Comparison of ENCODE assay signal across 8 cellular contexts in the genomic region with DNA sequence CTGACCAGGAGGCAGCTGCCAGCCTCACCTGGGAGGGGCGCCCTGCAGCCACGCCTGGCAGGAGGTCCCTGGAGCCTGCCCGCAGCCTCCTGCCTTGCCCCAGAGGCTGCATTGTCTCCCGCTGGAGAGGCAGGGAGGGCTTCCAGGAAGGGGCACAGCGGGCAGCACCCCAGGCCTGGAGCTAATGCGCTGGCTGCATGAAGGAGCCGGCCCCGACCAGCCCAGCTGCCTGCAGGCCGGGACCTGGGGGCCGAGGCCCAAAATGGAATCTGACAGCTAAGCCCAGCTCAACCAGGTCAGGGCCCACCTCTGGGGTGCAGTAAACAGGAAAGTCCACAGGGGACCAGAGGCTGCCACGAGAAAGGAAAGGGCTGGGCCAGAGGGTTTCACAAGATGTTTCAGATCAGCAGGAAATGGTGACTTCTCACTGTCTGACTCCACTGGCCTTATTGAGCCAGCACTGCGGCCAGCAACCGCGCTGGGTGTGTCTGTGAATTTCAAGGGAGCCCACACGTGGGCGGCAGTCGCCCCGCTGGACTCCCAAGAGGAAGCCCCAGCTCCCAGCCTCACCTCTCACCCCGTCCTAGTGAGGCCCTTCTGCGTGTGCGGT. TPM values are rescaled to one million over a fixed set of nuclear protein-coding genes. Genes with fewer than 3 reads are reported as not detected.
DNase-seq lines count a peak whose midpoint lies in the region; ATAC-seq and TF ChIP-seq lines count a peak whose summit lies in the region.

No MANE protein-coding gene starts in this region.

- H3K79me2 ChIP-seq in fibroblast of lung (ENCODE audit: control insufficient read depth, insufficient read depth, low read length) (no peaks in the 10 kb centered on the region), PC-3 (ENCODE audit: low read length) (no peaks in the 10 kb centered on the region)

- CTCF ChIA-PET in PC-3 (lab: Charles Lee) = no interaction called here

- H3K4me2 ChIP-seq in fibroblast of lung (ENCODE audit: extremely low read depth, insufficient read depth, low read length) (no peak overlapping the region), PC-3 (ENCODE audit: low read length) (no peak overlapping the region)

- no peaks in the 10 kb centered on the region for H3K9me2 ChIP-seq in PC-3 (replicated peaks; ENCODE audit: low read length)

- BruUV-seq in PC-3 (replicated peaks; lab: Mats Ljungman, UMichigan) = no TSS peak

- no peaks in the 10 kb centered on the region for H3K27me3 ChIP-seq in fibroblast of lung (ENCODE audit: control insufficient read depth, insufficient read depth, low read length)
- no peaks in the 10 kb centered on the region for H3K27me3 ChIP-seq in rectal smooth muscle tissue (ENCODE audit: control insufficient read depth, insufficient read depth, low read length)
- no peaks in the 10 kb centered on the region for H3K27me3 ChIP-seq in PC-3 (ENCODE audit: low read length)

- POLR2A ChIA-PET in PC-3 (lab: Charles Lee; ENCODE audit: unreplicated experiment) = no interaction called here

- H3K4me3 ChIP-seq in fibroblast of lung (replicated peaks in 1 of 4; ENCODE audit: control extremely low read depth in 1 of 4, insufficient read depth in 1 of 4, low read depth in 3 of 4, low read length in 4 of 4) (no peak overlapping the region), rectal smooth muscle tissue (ENCODE audit: low read length) (no peak overlapping the region), PC-3 (ENCODE audit: low read length) (no peak overlapping the region)

- H3F3A ChIP-seq in PC-3 (ENCODE audit: low read length, unreplicated experiment) = no peaks in the 10 kb centered on the region

- H2AFZ ChIP-seq in fibroblast of lung (ENCODE audit: low read length) (no peak overlapping the region), PC-3 (ENCODE audit: low read length) (no peak overlapping the region)

- H3K9me3 ChIP-seq in fibroblast of lung (ENCODE audit: control insufficient read depth, insufficient read depth, low read depth, low read length) = no peaks in the 10 kb centered on the region
- no peaks in the 10 kb centered on the region for H3K9me3 ChIP-seq in PC-3 (ENCODE audit: low read length)

- H4K20me1 ChIP-seq in fibroblast of lung (ENCODE audit: control insufficient read depth, extremely low read depth, insufficient read depth, low read length) (no peaks in the 10 kb centered on the region), PC-3 (ENCODE audit: low read length) (no peaks in the 10 kb centered on the region)

- ATAC-seq in GM19025 (IDR thresholded peaks at IDR 0.05; ENCODE audit: low read depth, unreplicated experiment) (peak; percentile 64), GM21390 (IDR thresholded peaks at IDR 0.05; ENCODE audit: unreplicated experiment) (no peak), PC-3 (no peak)

- peak overlapping the region; percentile 65 for H3K27ac ChIP-seq in fibroblast of lung (ENCODE audit: insufficient read depth, low read length)
- H3K27ac ChIP-seq in rectal smooth muscle tissue (ENCODE audit: low read depth, low read length) = peak overlapping the region; percentile 75
- no peak overlapping the region for H3K27ac ChIP-seq in PC-3 (ENCODE audit: low read length)

- H3K4me1 ChIP-seq in fibroblast of lung (ENCODE audit: control insufficient read depth, extremely low read depth, insufficient read depth, low read length) (peaks cover 31% of the 10 kb centered on the region), rectal smooth muscle tissue (ENCODE audit: control insufficient read depth, insufficient read depth, low read length) (peaks cover 42% of the 10 kb centered on the region), PC-3 (ENCODE audit: insufficient read depth, low read length) (peaks cover 12% of the 10 kb centered on the region)

- H3K36me3 ChIP-seq in fibroblast of lung (ENCODE audit: control insufficient read depth, insufficient read depth, low read length) = no peaks in the 10 kb centered on the region
- no peaks in the 10 kb centered on the region for H3K36me3 ChIP-seq in rectal smooth muscle tissue (ENCODE audit: control insufficient read depth, insufficient read depth, low read length)
- no peaks in the 10 kb centered on the region for H3K36me3 ChIP-seq in PC-3 (ENCODE audit: low read depth, low read length)

- peak overlapping the region; percentile 53 for H3K9ac ChIP-seq in fibroblast of lung (ENCODE audit: insufficient read depth, low read length)
- H3K9ac ChIP-seq in rectal smooth muscle tissue (ENCODE audit: low read length) = no peak overlapping the region
- no peak overlapping the region for H3K9ac ChIP-seq in PC-3 (ENCODE audit: low read length)

- intact Hi-C loops in PC-3 (cut with micrococcal nuclease) = no loop called here

- TF ChIP-seq CTCF in fibroblast of lung (conservative IDR thresholded peaks at IDR 0.05 in 1 of 2, IDR thresholded peaks at IDR 0.05 in 1 of 2; ENCODE audit: low read depth in 1 of 2, low read length in 2 of 2) = peak in 1 of 2 donors; percentile 16
- no peak for TF ChIP-seq CTCF in PC-3 (conservative IDR thresholded peaks at IDR 0.05; ENCODE audit: low read depth, low read length)

- DNase-seq in NOMO-1 (lab: John Stamatoyannopoulos, UW; ENCODE audit: unreplicated experiment in 2 of 2) = peak; percentile 94 to 98
- DNase-seq in fibroblast of lung (ENCODE audit: low read depth in 2 of 2) = peak; percentile 76
- DNase-seq in HK-2 (ENCODE audit: unreplicated experiment) = no peak
- DNase-seq in NCI-H2227 (lab: John Stamatoyannopoulos, UW; ENCODE audit: unreplicated experiment) = no peak
- no peak for DNase-seq in PC-3

RNA-seq across cellular contexts. Expression of a gene that starts 18.6 kb away (rescaled TPM):
- total RNA-seq in fibroblast of lung = 10.9 and 12.1 TPM in 2 replicates
- 0.98 and 3.3 TPM in 2 replicates for polyA plus RNA-seq in fibroblast of lung
- polyA plus RNA-seq in fibroblast of lung (2012) = 3.7 and 14.9 TPM in 2 replicates
- polyA minus RNA-seq in fibroblast of lung (ENCODE audit: low replicate concordance) = 5.1 and 25.2 TPM in 2 replicates
- 14.3 and 20.8 TPM in 2 replicates for total RNA-seq in PC-3 (2014; rRNA removed)

Comparison
In these comparisons a context has a peak if more than half of its experiments do, and no peak if none do; other contexts are left out.
1. DNase-seq: peak in NOMO-1 (2 of 2) and fibroblast of lung (2 of 2); none in HK-2 (single experiment), NCI-H2227 (single experiment) and PC-3 (single experiment).